ENCODE assay signal across 8 cellular contexts in the genomic region with DNA sequence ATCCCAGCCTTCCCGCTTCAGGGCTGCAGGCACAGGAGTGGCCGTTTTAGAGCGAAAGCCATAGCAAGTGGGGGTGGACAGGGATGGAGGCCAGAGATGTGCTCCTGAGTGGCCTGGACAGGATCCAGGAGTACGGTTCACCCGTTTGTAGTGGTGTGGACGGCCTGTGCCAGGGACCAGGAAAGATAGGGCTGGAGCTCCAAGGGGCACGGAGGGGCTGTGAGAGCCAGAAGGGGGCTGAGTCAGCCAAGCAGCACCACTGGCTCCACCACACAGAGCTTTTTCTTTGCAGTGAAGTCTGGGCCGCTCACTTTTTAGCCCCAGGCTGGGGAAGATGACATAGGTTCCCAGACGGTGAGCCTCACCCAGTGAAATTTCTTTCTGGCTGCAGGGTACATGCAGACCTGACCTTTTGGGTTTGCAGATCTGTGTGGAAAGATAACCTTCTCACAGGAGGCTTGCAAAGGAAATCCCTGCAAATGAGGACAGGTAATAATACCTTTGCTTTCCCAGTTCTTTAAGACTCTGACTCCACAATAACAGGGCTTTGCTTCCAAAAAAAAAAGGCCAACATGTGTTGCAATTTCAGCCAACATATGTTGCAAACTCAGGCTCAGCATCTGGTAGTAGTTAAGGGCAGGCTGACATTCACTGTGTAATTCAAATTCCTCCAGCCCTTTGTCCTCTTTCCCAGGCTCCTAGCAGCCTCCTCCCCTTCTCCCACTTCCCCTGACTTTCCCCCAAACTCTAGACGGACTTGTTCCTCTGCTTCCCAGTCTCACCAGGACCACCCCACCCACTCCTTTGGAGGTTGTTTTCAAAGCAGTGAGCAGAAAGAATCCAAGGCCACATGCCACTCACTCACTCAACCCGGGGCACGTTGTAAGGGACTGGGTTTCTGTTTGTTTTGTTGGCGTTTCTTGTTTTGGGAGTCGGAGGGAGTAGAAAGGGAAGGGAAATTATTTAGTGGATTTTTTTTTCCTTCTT. TPM values are rescaled to one million over a fixed set of nuclear protein-coding genes. Genes with fewer than 3 reads are reported as not detected.
A peak's percentile ranks its signal among the peaks of the same experiment; 100 is the strongest.
DNase-seq lines count a peak whose midpoint lies in the region; TF ChIP-seq lines count a peak whose summit lies in the region.

No MANE protein-coding gene starts in this region.

- CTCF ChIA-PET in RWPE1 (lab: Yijun Ruan, JAX) = interaction anchor here (0.7 to 1.6 kb wide), 2 partner anchors 56 to 146 kb away, joined by 8 to 9 read pairs; no protein-coding TSS in a partner anchor
- CTCF ChIA-PET in activated CD4-positive, alpha-beta T cell treated with anti-CD3 and anti-CD28 coated beads, Interleukin-2, amount 10 ng/mL, durations not matched to agents 7 days and 5 days (lab: Charles Lee) = no interaction called here

- H3K4me1 ChIP-seq in ovary (ENCODE audit: insufficient read depth) = peaks cover 26% of the 10 kb centered on the region

- DNase-seq in DMS 273 (lab: John Stamatoyannopoulos, UW; ENCODE audit: unreplicated experiment) (peak; percentile 92), RWPE1 (ENCODE audit: low spot score) (peak; percentile 81), fibroblast of peridontal ligament (ENCODE audit: extremely low read depth) (peak; percentile 100), ovary (peak; percentile 71 to 79 (median 77)), GM13977 (ENCODE audit: low spot score) (no peak), pons (ENCODE audit: low spot score) (no peak), DMS53 (lab: John Stamatoyannopoulos, UW) (no peak)
- no peak for DNase-seq in activated CD4-positive, alpha-beta T cell treated with anti-CD3 and anti-CD28 coated beads, Interleukin-2, amount 10 ng/mL, durations not matched to agents 7 days and 5 days

- intact Hi-C loops in ovary (cut with DNase I) = no loop called here

- 6 to 15% (median 10%) methylated on average over 14 of the region's 14 CpGs for WGBS in ovary, 3 donors

- peak overlapping the region; percentile 11 for H3K4me3 ChIP-seq in ovary

- no peak for TF ChIP-seq CTCF in RWPE1 (conservative IDR thresholded peaks at IDR 0.05; ENCODE audit: low read depth)
- no peak for TF ChIP-seq CTCF in ovary (IDR thresholded peaks at IDR 0.05)
- TF ChIP-seq CTCF in GM13977 (IDR thresholded peaks at IDR 0.05; ENCODE audit: extremely low read depth, insufficient read depth, missing control alignments) = no peak

- no peaks in the 10 kb centered on the region for H3K27me3 ChIP-seq in ovary

- in situ Hi-C loops in GM13977 (cut with MboI; ENCODE audit: low pct_unique_long_range_greater_than_20kb, low sequenced_read_pairs, unreplicated experiment) = no loop called here

- POLR2A ChIA-PET in RWPE1 (lab: Yijun Ruan, JAX; ENCODE audit: low non-redundant PET) = interaction anchor here (1.5 kb wide), 1 partner anchor 20 kb away, joined by 7 read pairs; a partner anchor contains a TSS
- POLR2A ChIA-PET in activated CD4-positive, alpha-beta T cell treated with anti-CD3 and anti-CD28 coated beads, Interleukin-2, amount 10 ng/mL, durations not matched to agents 7 days and 5 days (lab: Charles Lee) = no interaction called here

- H3K27ac ChIP-seq in RWPE1 (peak overlapping the region; percentile 99), ovary (peak overlapping the region in 1 of 2 donors; percentile 88)

- no peak overlapping the region for H3K27ac Mint-ChIP-seq in activated CD4-positive, alpha-beta T cell treated with anti-CD3 and anti-CD28 coated beads, Interleukin-2, amount 10 ng/mL, durations not matched to agents 7 days and 5 days

- TF ChIP-seq EP300 in ovary (IDR thresholded peaks at IDR 0.05) = peak; percentile 37

- H3K9me3 ChIP-seq in ovary = no peaks in the 10 kb centered on the region

- peaks cover 5% of the 10 kb centered on the region for H3K27me3 Mint-ChIP-seq in activated CD4-positive, alpha-beta T cell treated with anti-CD3 and anti-CD28 coated beads, Interleukin-2, amount 10 ng/mL, durations not matched to agents 7 days and 5 days

- H3K36me3 ChIP-seq in ovary = no peaks in the 10 kb centered on the region

- H3K4me1 Mint-ChIP-seq in activated CD4-positive, alpha-beta T cell treated with anti-CD3 and anti-CD28 coated beads, Interleukin-2, amount 10 ng/mL, durations not matched to agents 7 days and 5 days = no peaks in the 10 kb centered on the region

- no peaks in the 10 kb centered on the region for H3K9me3 Mint-ChIP-seq in activated CD4-positive, alpha-beta T cell treated with anti-CD3 and anti-CD28 coated beads, Interleukin-2, amount 10 ng/mL, durations not matched to agents 7 days and 5 days

- H3K4me3 Mint-ChIP-seq in activated CD4-positive, alpha-beta T cell treated with anti-CD3 and anti-CD28 coated beads, Interleukin-2, amount 10 ng/mL, durations not matched to agents 7 days and 5 days = no peak overlapping the region

- no peaks in the 10 kb centered on the region for H3K36me3 Mint-ChIP-seq in activated CD4-positive, alpha-beta T cell treated with anti-CD3 and anti-CD28 coated beads, Interleukin-2, amount 10 ng/mL, durations not matched to agents 7 days and 5 days (ENCODE audit: low read depth)

- TF ChIP-seq POLR2A in ovary (IDR thresholded peaks at IDR 0.05) = no peak

RNA-seq across cellular contexts. Expression of a gene that starts 20.3 kb away (rescaled TPM):
- 100 to 1,000 TPM; 170 to 307 (median 253) TPM for total RNA-seq in ovary
- polyA plus RNA-seq in ovary = 100 to 1,000 TPM; 440 to 843 TPM
- total RNA-seq in activated CD4-positive, alpha-beta T cell treated with anti-CD3 and anti-CD28 coated beads, Interleukin-2, amount 10 ng/mL, durations not matched to agents 7 days and 5 days = 10 to 100 TPM; 26.3 to 52.1 TPM

RNA-seq across cellular contexts. Expression of a gene that starts 59.2 kb away (rescaled TPM):
- total RNA-seq in ovary = 1 to 10 TPM in 2 of 7 donors, under 1 TPM in 5; 0.34 to 2.5 (median 0.60) TPM
- polyA plus RNA-seq in ovary = 1 to 10 TPM; 1.4 to 2.2 TPM
- total RNA-seq in activated CD4-positive, alpha-beta T cell treated with anti-CD3 and anti-CD28 coated beads, Interleukin-2, amount 10 ng/mL, durations not matched to agents 7 days and 5 days = not detected

Comparison
In these comparisons a context has a peak if more than half of its experiments do, and no peak if none do; other contexts are left out.
1. DNase-seq: peak in DMS 273 (single experiment), RWPE1 (single experiment), fibroblast of peridontal ligament (single experiment) and ovary (5 of 5); none in GM13977 (single experiment), pons (single experiment), activated CD4-positive, alpha-beta T cell treated with anti-CD3 and anti-CD28 coated beads, Interleukin-2, amount 10 ng/mL, durations not matched to agents 7 days and 5 days (single experiment) and DMS53 (single experiment).